Comparison of ENCODE assay signal across 8 cellular contexts in the genomic region with DNA sequence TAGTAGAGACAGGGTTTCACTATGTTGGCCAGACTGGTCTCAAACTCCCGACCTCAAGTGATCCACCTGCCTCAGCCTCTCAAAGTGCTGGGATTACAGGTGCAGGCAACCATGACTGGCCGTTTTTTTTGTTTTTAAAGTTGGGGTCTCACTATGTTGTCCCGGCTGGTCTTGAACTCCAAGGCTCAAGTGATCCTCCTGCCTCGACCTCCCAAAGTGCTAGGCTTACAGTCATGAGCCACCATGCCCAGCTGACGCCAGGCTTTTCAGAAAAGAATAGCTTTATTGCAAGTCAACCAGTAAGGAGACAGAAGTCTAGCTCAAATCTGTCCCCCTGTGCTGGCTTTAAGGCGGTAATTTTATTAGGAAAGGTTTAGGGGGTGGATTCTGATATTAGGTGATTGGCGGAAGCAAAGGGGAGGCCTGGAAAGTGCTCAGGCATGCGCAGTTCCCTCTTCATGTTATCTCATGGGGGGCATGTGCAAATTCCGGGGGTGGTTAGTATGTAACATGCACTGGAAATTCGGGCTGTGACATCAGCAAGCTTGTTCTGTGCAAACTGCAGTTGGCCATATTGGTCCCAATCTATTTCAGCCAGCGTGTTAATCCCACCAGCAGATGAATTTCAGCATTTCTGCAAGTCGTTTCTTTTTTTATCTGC.
"Had no signal": no experiment of that assay in that cellular context is flagged by ENCODE, and none has a peak within 500 bp of the region (broad histone marks: within the 10 kb centered on the region; RNA-seq: fewer than 3 reads in every experiment).

No MANE protein-coding gene starts in this region.

- H3K4me3 Mint-ChIP-seq: GM23338, H9 had no signal

- H2AFZ ChIP-seq: GM23338 had no signal

- H3K9me3 Mint-ChIP-seq: GM23338, H9 had no signal

- FAIRE-seq: H1, H54, HTR-8/SVneo had no signal

- H3K4me2 ChIP-seq: GM23338 had no signal

- H3K27ac Mint-ChIP-seq: GM23338, H9 had no signal

- ATAC-seq: GM23338 had no signal

- H3K4me1 Mint-ChIP-seq: GM23338, H9 had no signal

- DNase-seq: H9, HCEC 1CT, IMR-90, KG1 had no signal

- H3K4me3 ChIP-seq: GM23338 had no signal
